Comparison of ENCODE assay signal across 17 cellular contexts in genomic region chr3:100007313-100007712, GRCh38.
DNase-seq lines count a peak whose midpoint lies in the region; ATAC-seq and TF ChIP-seq lines count a peak whose summit lies in the region.
"Had no signal": no experiment of that assay in that cellular context is flagged by ENCODE, and none has a peak within 500 bp of the region (broad histone marks: within the 10 kb centered on the region; RNA-seq: fewer than 3 reads in every experiment).

No MANE protein-coding gene starts in this region.

- peak overlapping the region; percentile 96 for H2AK5ac ChIP-seq in mesenchymal stem cell (ENCODE audit: low read length, severe bottlenecking)

- no peak overlapping the region for H4K8ac ChIP-seq in mesenchymal stem cell (ENCODE audit: low read length)

- H3K27ac Mint-ChIP-seq in activated naive CD4-positive, alpha-beta T cell treated with anti-CD3 and anti-CD28 coated beads, Interleukin-2, amount 50 U/mL, for 24 hours, result peak overlapping the region; percentile 31
- H3K27ac Mint-ChIP-seq in activated naive CD4-positive, alpha-beta T cell treated with anti-CD3 and anti-CD28 coated beads, Interleukin-2, amount 50 U/mL, for 72 hours, result no peak overlapping the region

- no peaks in the 10 kb centered on the region for H3K9me3 ChIP-seq in mesenchymal stem cell (ENCODE audit: control insufficient read depth, low read length)
- H3K9me3 ChIP-seq in smooth muscle cell (replicated peaks; ENCODE audit: low read depth), result no peaks in the 10 kb centered on the region
- H3K9me3 ChIP-seq: BLaER1, MG63 had no signal

- peaks cover 5% of the 10 kb centered on the region for H3K4me1 Mint-ChIP-seq in activated naive CD4-positive, alpha-beta T cell treated with anti-CD3 and anti-CD28 coated beads, Interleukin-2, amount 50 U/mL, for 24 hours

- no peaks in the 10 kb centered on the region for H3K36me3 ChIP-seq in mesenchymal stem cell (ENCODE audit: control insufficient read depth in 1 of 2, insufficient read depth in 2 of 2, low read depth in 1 of 2, low read length in 2 of 2)
- no peaks in the 10 kb centered on the region for H3K36me3 ChIP-seq in smooth muscle cell (ENCODE audit: low read depth)
- no peaks in the 10 kb centered on the region for H3K36me3 ChIP-seq in brain microvascular endothelial cell (replicated peaks)
- H3K36me3 ChIP-seq: MG63 had no signal

- peaks cover 8% of the 10 kb centered on the region for H3K36me3 Mint-ChIP-seq in activated naive CD4-positive, alpha-beta T cell treated with anti-CD3 and anti-CD28 coated beads, Interleukin-2, amount 50 U/mL, for 24 hours
- H3K36me3 Mint-ChIP-seq in activated naive CD4-positive, alpha-beta T cell treated with anti-CD3 and anti-CD28 coated beads, Interleukin-2, amount 50 U/mL, for 72 hours, result peaks cover 0 to 9% of the 10 kb centered on the region in 2 donors

- ATAC-seq in activated naive CD4-positive, alpha-beta T cell treated with anti-CD3 and anti-CD28 coated beads, Interleukin-2, amount 50 U/mL, for 72 hours, result no peak
- ATAC-seq in sciatic nerve, result no peak

- H3K27ac ChIP-seq in VCaP (peak overlapping the region; percentile 65), mesenchymal stem cell (ENCODE audit: low read length, poor library complexity, severe bottlenecking) (no peak overlapping the region), smooth muscle cell (ENCODE audit: low read depth) (no peak overlapping the region), brain microvascular endothelial cell (no peak overlapping the region)
- H3K27ac ChIP-seq: BLaER1 had no signal

- H3K27me3 ChIP-seq in mesenchymal stem cell (ENCODE audit: control insufficient read depth in 1 of 2, insufficient read depth in 1 of 2, low read length in 2 of 2) (no peaks in the 10 kb centered on the region), smooth muscle cell (ENCODE audit: low read depth) (no peaks in the 10 kb centered on the region), brain microvascular endothelial cell (replicated peaks) (no peaks in the 10 kb centered on the region)
- H3K27me3 ChIP-seq: BLaER1, MG63 had no signal

- no peak overlapping the region for H3K18ac ChIP-seq in mesenchymal stem cell (ENCODE audit: low read depth in 1 of 2, low read length in 2 of 2)

- H3F3A ChIP-seq in smooth muscle cell (ENCODE audit: low read depth), result no peaks in the 10 kb centered on the region

- H2BK12ac ChIP-seq in mesenchymal stem cell (ENCODE audit: low read length in 2 of 2), result no peak overlapping the region

- H2BK15ac ChIP-seq in mesenchymal stem cell (ENCODE audit: low read depth, poor library complexity, severe bottlenecking), result no peak overlapping the region

- H3K79me2 ChIP-seq in smooth muscle cell (ENCODE audit: low read depth), result no peaks in the 10 kb centered on the region

- H3K79me1 ChIP-seq in mesenchymal stem cell (replicated peaks; ENCODE audit: low read length, poor library complexity, severe bottlenecking), result peaks cover 4% of the 10 kb centered on the region

- no peak overlapping the region for H4K91ac ChIP-seq in mesenchymal stem cell (ENCODE audit: low read length)

- H3K14ac ChIP-seq in mesenchymal stem cell (ENCODE audit: low read length in 2 of 2), result no peak overlapping the region

- intact Hi-C loops in sciatic nerve (cut with DNase I), result no loop called here

- H3K27me3 Mint-ChIP-seq in activated naive CD4-positive, alpha-beta T cell treated with anti-CD3 and anti-CD28 coated beads, Interleukin-2, amount 50 U/mL, for 24 hours, result no peaks in the 10 kb centered on the region
- H3K27me3 Mint-ChIP-seq: CD8-positive, alpha-beta memory T cell had no signal

- H3K4ac ChIP-seq in mesenchymal stem cell (ENCODE audit: low read depth in 1 of 2, low read length in 2 of 2), result no peak overlapping the region

- H3K9ac ChIP-seq in mesenchymal stem cell (ENCODE audit: low read length), result no peak overlapping the region
- H3K9ac ChIP-seq in smooth muscle cell (ENCODE audit: low read depth), result no peak overlapping the region
- H3K9ac ChIP-seq: BLaER1 had no signal

- no peak overlapping the region for H3K4me3 Mint-ChIP-seq in activated naive CD4-positive, alpha-beta T cell treated with anti-CD3 and anti-CD28 coated beads, Interleukin-2, amount 50 U/mL, for 24 hours
- H3K4me3 Mint-ChIP-seq: CD8-positive, alpha-beta memory T cell had no signal

- DNase-seq in activated naive CD4-positive, alpha-beta T cell treated with anti-CD3 and anti-CD28 coated beads, Interleukin-2, amount 50 U/mL, for 72 hours (ENCODE audit: low spot score in 2 of 2), result no peak
- DNase-seq in mesenchymal stem cell, result no peak
- no peak for DNase-seq in smooth muscle cell (lab: John Stamatoyannopoulos, UW; ENCODE audit: unreplicated experiment)
- DNase-seq in sciatic nerve (ENCODE audit: low spot score), result no peak
- no peak for DNase-seq in activated CD8-positive, alpha-beta memory T cell treated with anti-CD3 and anti-CD28 coated beads, Interleukin-2, amount 50 U/mL, for 4 hours
- no peak for DNase-seq in brain microvascular endothelial cell
- DNase-seq: 8988T; CD8-positive, alpha-beta memory T cell; DMS79 treated with DMSO at 0.1 percent for 48 hours; H7; MG63; NCI-H1092; NCI-H146; NCI-H510A treated with DMSO at 0.1 percent for 48 hours had no signal

- H3K23ac ChIP-seq in mesenchymal stem cell (ENCODE audit: low read length in 2 of 2), result no peak overlapping the region

- no peaks in the 10 kb centered on the region for H3K9me3 Mint-ChIP-seq in activated naive CD4-positive, alpha-beta T cell treated with anti-CD3 and anti-CD28 coated beads, Interleukin-2, amount 50 U/mL, for 24 hours
- no peaks in the 10 kb centered on the region for H3K9me3 Mint-ChIP-seq in activated naive CD4-positive, alpha-beta T cell treated with anti-CD3 and anti-CD28 coated beads, Interleukin-2, amount 50 U/mL, for 72 hours
- H3K9me3 Mint-ChIP-seq: CD8-positive, alpha-beta memory T cell had no signal

- WGBS in mesenchymal stem cell, result 89% methylated on average over 3 of the region's 3 CpGs
- WGBS in smooth muscle cell (ENCODE audit: low lambda C conversion rate), result 98% methylated on average over 3 of the region's 3 CpGs

- H3K4me3 ChIP-seq in mesenchymal stem cell (ENCODE audit: insufficient read depth in 1 of 2, low read depth in 1 of 2, low read length in 2 of 2) (no peak overlapping the region), smooth muscle cell (no peak overlapping the region), brain microvascular endothelial cell (ENCODE audit: low read depth, low read length) (no peak overlapping the region)
- H3K4me3 ChIP-seq: BLaER1, MG63 had no signal

- TF ChIP-seq CTCF in VCaP (conservative IDR thresholded peaks at IDR 0.05), result no peak
- TF ChIP-seq CTCF in smooth muscle cell (IDR thresholded peaks at IDR 0.05; ENCODE audit: borderline replicate concordance, insufficient read depth, poor library complexity, severe bottlenecking), result no peak
- TF ChIP-seq CTCF in brain microvascular endothelial cell (IDR thresholded peaks at IDR 0.05; ENCODE audit: low read depth, low read length, missing control alignments), result no peak

- no peak overlapping the region for H2BK120ac ChIP-seq in mesenchymal stem cell (ENCODE audit: low read depth, low read length)

- H2AFZ ChIP-seq in mesenchymal stem cell (ENCODE audit: low read depth, low read length) (no peak overlapping the region), smooth muscle cell (ENCODE audit: low read depth) (peak overlapping the region; percentile 24)

- H3K4me1 ChIP-seq in mesenchymal stem cell (ENCODE audit: control insufficient read depth, insufficient read depth, low read depth, low read length), result peaks cover 2% of the 10 kb centered on the region
- peaks cover 16% of the 10 kb centered on the region for H3K4me1 ChIP-seq in smooth muscle cell (ENCODE audit: low read depth)

- H2BK5ac ChIP-seq in mesenchymal stem cell (ENCODE audit: low read depth, low read length, poor library complexity, severe bottlenecking), result no peak overlapping the region

- H4K20me1 ChIP-seq in smooth muscle cell (ENCODE audit: low read depth), result no peaks in the 10 kb centered on the region

- in situ Hi-C loops in brain microvascular endothelial cell (cut with HindIII; ENCODE audit: low pct_ligation_motif_present, low sequenced_read_pairs), result no loop called here

- H3K4me2 ChIP-seq in mesenchymal stem cell (ENCODE audit: low read length, poor library complexity, severe bottlenecking), result no peak overlapping the region
- H3K4me2 ChIP-seq in smooth muscle cell, result no peak overlapping the region
- H3K4me2 ChIP-seq: BLaER1 had no signal
